ENCODE assay signal across 21 cellular contexts in genomic region chrX:46739736-46740135, GRCh38.
"Had no signal": no experiment of that assay in that cellular context is flagged by ENCODE, and none has a peak within 500 bp of the region (broad histone marks: within the 10 kb centered on the region; RNA-seq: fewer than 3 reads in every experiment).

No MANE protein-coding gene starts in this region.

- DNase-seq: activated CD4-positive, alpha-beta T cell treated with anti-CD3 and anti-CD28 coated beads for 4 hours; activated CD8-positive, alpha-beta memory T cell treated with anti-CD3 and anti-CD28 coated beads, Interleukin-2, amount 50 U/mL, for 4 hours; activated CD8-positive, alpha-beta T cell treated with anti-CD3 and anti-CD28 coated beads for 36 hours; activated gamma-delta T cell treated with Interleukin-2 at 50 U/mL for 16 hours; activated naive CD4-positive, alpha-beta T cell treated with anti-CD3 and anti-CD28 coated beads, Interleukin-2, amount 10 ng/mL, durations not matched to agents 7 days and 5 days; activated naive CD8-positive, alpha-beta T cell treated with anti-CD3 and anti-CD28 coated beads for 36 hours; activated T-cell treated with anti-CD3 and anti-CD28 coated beads, Interleukin-2, amount 50 U/mL, for 72 hours; brain microvascular endothelial cell; Karpas-422; NCI-H1105 treated with DMSO at 0.1 percent for 48 hours; NCI-H1436 treated with DMSO at 0.1 percent for 48 hours; NCI-H187; NCI-H2081; NCI-H446; NCI-H524; PC-9; SHP77 treated with DMSO at 0.1 percent for 48 hours; T-helper 17 cell; T1000 had no signal

- H3K27me3 Mint-ChIP-seq: activated CD8-positive, alpha-beta T cell treated with anti-CD3 and anti-CD28 coated beads for 36 hours; activated naive CD4-positive, alpha-beta T cell treated with anti-CD3 and anti-CD28 coated beads, Interleukin-2, amount 10 ng/mL, durations not matched to agents 7 days and 5 days; activated naive CD8-positive, alpha-beta T cell treated with anti-CD3 and anti-CD28 coated beads for 36 hours; T-helper 17 cell had no signal

- H3K4me1 Mint-ChIP-seq: activated naive CD4-positive, alpha-beta T cell treated with anti-CD3 and anti-CD28 coated beads, Interleukin-2, amount 10 ng/mL, durations not matched to agents 7 days and 5 days; activated naive CD8-positive, alpha-beta T cell treated with anti-CD3 and anti-CD28 coated beads for 36 hours; T-helper 17 cell had no signal

- H3K27ac Mint-ChIP-seq: activated CD8-positive, alpha-beta T cell treated with anti-CD3 and anti-CD28 coated beads for 36 hours; activated naive CD4-positive, alpha-beta T cell treated with anti-CD3 and anti-CD28 coated beads, Interleukin-2, amount 10 ng/mL, durations not matched to agents 7 days and 5 days; activated naive CD8-positive, alpha-beta T cell treated with anti-CD3 and anti-CD28 coated beads for 36 hours; activated T-cell treated with anti-CD3 and anti-CD28 coated beads, Interleukin-2, amount 50 U/mL, for 72 hours; activated T-helper 2 cell treated with anti-CD3 and anti-CD28 coated beads, Interferon-gamma antibody, Interleukin-2, Interleukin-4, amounts not matched to agents 10 μg/mL and 5 μg/mL and 100 μg/mL, durations not matched to agents 14 hours and 24 hours and 36 hours; T-helper 17 cell had no signal

- ATAC-seq: activated CD4-positive, CD25-positive, alpha-beta regulatory T cell treated with anti-CD3 and anti-CD28 coated beads, Interleukin-2, amount 50 U/mL, for 24 hours; activated CD8-positive, alpha-beta T cell treated with anti-CD3 and anti-CD28 coated beads for 36 hours; activated T-cell treated with anti-CD3 and anti-CD28 coated beads, Interleukin-2, amount 50 U/mL, for 72 hours; T-helper 17 cell had no signal

- H3K4me3 Mint-ChIP-seq: activated CD8-positive, alpha-beta T cell treated with anti-CD3 and anti-CD28 coated beads for 36 hours; activated naive CD4-positive, alpha-beta T cell treated with anti-CD3 and anti-CD28 coated beads, Interleukin-2, amount 10 ng/mL, durations not matched to agents 7 days and 5 days; activated naive CD8-positive, alpha-beta T cell treated with anti-CD3 and anti-CD28 coated beads for 36 hours; activated T-cell treated with anti-CD3 and anti-CD28 coated beads, Interleukin-2, amount 50 U/mL, for 72 hours; T-helper 17 cell had no signal
